Comparison of ENCODE assay signal across 36 cellular contexts in the genomic region with DNA sequence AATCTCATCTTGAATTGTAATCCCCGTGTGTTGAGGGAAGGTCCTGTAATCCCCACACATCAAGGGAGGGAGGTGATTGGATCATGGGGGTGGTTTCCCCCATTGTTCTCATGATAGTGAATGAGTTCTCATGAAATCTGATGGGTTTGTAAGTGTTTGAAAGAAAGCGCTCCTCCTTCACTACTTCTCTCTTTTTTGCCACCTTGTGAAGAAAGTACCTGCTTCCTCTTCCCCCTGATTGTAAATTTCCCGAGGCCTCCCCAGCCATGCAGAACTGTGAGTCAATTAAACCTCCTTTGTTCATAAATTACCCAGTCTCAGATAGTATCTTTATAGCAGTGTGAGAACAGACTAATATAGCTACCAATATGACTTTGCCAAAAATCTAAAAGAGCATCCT. TPM values are rescaled to one million over a fixed set of nuclear protein-coding genes. Genes with fewer than 3 reads are reported as not detected.
"Had no signal": no experiment of that assay in that cellular context is flagged by ENCODE, and none has a peak within 500 bp of the region (broad histone marks: within the 10 kb centered on the region; RNA-seq: fewer than 3 reads in every experiment).

No MANE protein-coding gene starts in this region.

- H3K4me3 ChIP-seq: adrenal gland, body of pancreas, breast epithelium had no signal

- H3K4me1 Mint-ChIP-seq: activated B cell treated with CpG ODN at 0.5 μM for 24 hours; activated naive CD8-positive, alpha-beta T cell treated with anti-CD3 and anti-CD28 coated beads for 36 hours; activated T-helper 17 cell treated with anti-CD3 and anti-CD28 coated beads, Interleukin-2, amount 50 U/mL, for 72 hours had no signal

- H3K27ac Mint-ChIP-seq: activated B cell treated with CpG ODN at 0.5 μM for 24 hours; activated CD4-positive, alpha-beta memory T cell treated with anti-CD3 and anti-CD28 coated beads for 36 hours; activated CD8-positive, alpha-beta T cell treated with anti-CD3 and anti-CD28 coated beads for 36 hours; activated naive CD4-positive, alpha-beta T cell treated with anti-CD3 and anti-CD28 coated beads for 36 hours; activated naive CD4-positive, alpha-beta T cell treated with anti-CD3 and anti-CD28 coated beads, Interleukin-2, amount 50 U/mL, for 72 hours; activated naive CD8-positive, alpha-beta T cell treated with anti-CD3 and anti-CD28 coated beads for 36 hours; activated T-cell treated with anti-CD3 and anti-CD28 coated beads, Interleukin-2, amount 50 U/mL, for 72 hours; activated T-helper 1 cell treated with anti-CD3 and anti-CD28 coated beads, Interleukin-12 subunit alpha, Interleukin-12 subunit beta, Interleukin-2, Interleukin-4 antibody, amounts not matched to agents 30 ng/mL and 10 ng/mL and 1 ng/mL, durations not matched to agents 14 hours and 24 hours and 36 hours; activated T-helper 17 cell treated with anti-CD3 and anti-CD28 coated beads, Interleukin-2, amount 50 U/mL, for 72 hours; T-helper 2 cell treated with Interferon-gamma antibody and Interleukin-4, amounts not matched to agents 5 μg/mL and 100 μg/mL, for 36 hours had no signal

- H3K36me3 Mint-ChIP-seq: activated CD4-positive, alpha-beta memory T cell treated with anti-CD3 and anti-CD28 coated beads for 36 hours; activated naive CD4-positive, alpha-beta T cell treated with anti-CD3 and anti-CD28 coated beads, Interleukin-2, amount 50 U/mL, for 72 hours; activated naive CD8-positive, alpha-beta T cell treated with anti-CD3 and anti-CD28 coated beads for 36 hours had no signal

- DNase-seq: activated B cell treated with CpG ODN at 0.5 μM for 24 hours; activated CD4-positive, alpha-beta memory T cell treated with anti-CD3 and anti-CD28 coated beads for 36 hours; activated CD4-positive, alpha-beta T cell treated with anti-CD3 and anti-CD28 coated beads for 48 hours; activated CD4-positive, alpha-beta T cell treated with anti-CD3 and anti-CD28 coated beads, Interleukin-2, amount 50 U/mL, for 1 hour; activated CD4-positive, alpha-beta T cell treated with anti-CD3 and anti-CD28 coated beads, Interleukin-2, amount 50 U/mL, for 4 hours; activated CD4-positive, CD25-positive, alpha-beta regulatory T cell treated with anti-CD3 and anti-CD28 coated beads, Interleukin-2, amount 50 U/mL, for 72 hours; activated CD8-positive, alpha-beta memory T cell treated with anti-CD3 and anti-CD28 coated beads, Interleukin-2, amount 50 U/mL, for 4 hours; activated CD8-positive, alpha-beta T cell treated with anti-CD3 and anti-CD28 coated beads for 36 hours; activated effector memory CD4-positive, alpha-beta T cell treated with anti-CD3 and anti-CD28 coated beads, Interleukin-2, amount 50 U/mL, for 16 hours; activated gamma-delta T cell treated with Interleukin-2 at 50 U/mL for 16 hours; activated naive CD4-positive, alpha-beta T cell; activated naive CD4-positive, alpha-beta T cell treated with anti-CD3 and anti-CD28 coated beads for 36 hours; activated naive CD4-positive, alpha-beta T cell treated with anti-CD3 and anti-CD28 coated beads, Interleukin-2, amount 50 U/mL, for 16 hours; activated naive CD8-positive, alpha-beta T cell treated with anti-CD3 and anti-CD28 coated beads for 36 hours; activated T-cell treated with anti-CD3 and anti-CD28 coated beads for 4 hours; activated T-cell treated with anti-CD3 and anti-CD28 coated beads, Interleukin-2, amount 50 U/mL, for 1 hour; activated T-cell treated with anti-CD3 and anti-CD28 coated beads, Interleukin-2, amount 50 U/mL, for 4 hours; activated T-cell treated with anti-CD3 and anti-CD28 coated beads, Interleukin-2, amount 50 U/mL, for 72 hours; adrenal gland; amniotic stem cell; aorta; body of pancreas; brain microvascular endothelial cell; central memory CD4-positive, alpha-beta T cell; T-helper 9 cell had no signal

- H3K27ac ChIP-seq: adrenal gland, body of pancreas, brain microvascular endothelial cell, breast epithelium, VCaP had no signal

- H3K9me3 ChIP-seq: adrenal gland, body of pancreas, breast epithelium had no signal

- H3K4me3 Mint-ChIP-seq: activated B cell treated with CpG ODN at 0.5 μM for 24 hours; activated CD4-positive, alpha-beta memory T cell treated with anti-CD3 and anti-CD28 coated beads for 36 hours; activated CD8-positive, alpha-beta T cell treated with anti-CD3 and anti-CD28 coated beads for 36 hours; activated naive CD4-positive, alpha-beta T cell treated with anti-CD3 and anti-CD28 coated beads for 36 hours; activated naive CD8-positive, alpha-beta T cell treated with anti-CD3 and anti-CD28 coated beads for 36 hours; activated T-cell treated with anti-CD3 and anti-CD28 coated beads, Interleukin-2, amount 50 U/mL, for 4 hours; activated T-cell treated with anti-CD3 and anti-CD28 coated beads, Interleukin-2, amount 50 U/mL, for 72 hours; activated T-helper 1 cell treated with anti-CD3 and anti-CD28 coated beads, Interleukin-12 subunit alpha, Interleukin-12 subunit beta, Interleukin-2, Interleukin-4 antibody, amounts not matched to agents 30 ng/mL and 10 ng/mL and 1 ng/mL, durations not matched to agents 14 hours and 24 hours and 36 hours; activated T-helper 17 cell treated with anti-CD3 and anti-CD28 coated beads, Interleukin-2, amount 50 U/mL, for 72 hours; T-helper 2 cell treated with Interferon-gamma antibody and Interleukin-4, amounts not matched to agents 5 μg/mL and 100 μg/mL, for 36 hours had no signal

- H3K4me1 ChIP-seq: adrenal gland, body of pancreas, breast epithelium had no signal

- ATAC-seq: activated CD8-positive, alpha-beta T cell treated with anti-CD3 and anti-CD28 coated beads for 36 hours; activated naive CD4-positive, alpha-beta T cell treated with anti-CD3 and anti-CD28 coated beads, Interleukin-2, amount 50 U/mL, for 72 hours; activated T-cell treated with anti-CD3 and anti-CD28 coated beads, Interleukin-2, amount 50 U/mL, for 4 hours; activated T-cell treated with anti-CD3 and anti-CD28 coated beads, Interleukin-2, amount 50 U/mL, for 72 hours; activated T-helper 17 cell treated with anti-CD3 and anti-CD28 coated beads, Interleukin-2, amount 50 U/mL, for 72 hours; body of pancreas had no signal

- H3K36me3 ChIP-seq: adrenal gland, brain microvascular endothelial cell, breast epithelium had no signal

- H3K27me3 Mint-ChIP-seq: activated B cell treated with CpG ODN at 0.5 μM for 24 hours; activated CD4-positive, alpha-beta memory T cell treated with anti-CD3 and anti-CD28 coated beads for 36 hours; activated T-helper 17 cell treated with anti-CD3 and anti-CD28 coated beads, Interleukin-2, amount 50 U/mL, for 72 hours had no signal

- H3K27me3 ChIP-seq: adrenal gland, body of pancreas, brain microvascular endothelial cell, breast epithelium had no signal

- H3K9me3 Mint-ChIP-seq: activated CD8-positive, alpha-beta T cell treated with anti-CD3 and anti-CD28 coated beads for 36 hours; activated naive CD4-positive, alpha-beta T cell treated with anti-CD3 and anti-CD28 coated beads for 36 hours; activated naive CD4-positive, alpha-beta T cell treated with anti-CD3 and anti-CD28 coated beads, Interleukin-2, amount 50 U/mL, for 72 hours; activated naive CD8-positive, alpha-beta T cell treated with anti-CD3 and anti-CD28 coated beads for 36 hours; activated T-helper 1 cell treated with anti-CD3 and anti-CD28 coated beads, Interleukin-12 subunit alpha, Interleukin-12 subunit beta, Interleukin-2, Interleukin-4 antibody, amounts not matched to agents 30 ng/mL and 10 ng/mL and 1 ng/mL, durations not matched to agents 14 hours and 24 hours and 36 hours; T-helper 2 cell treated with Interferon-gamma antibody and Interleukin-4, amounts not matched to agents 5 μg/mL and 100 μg/mL, for 36 hours had no signal

- FAIRE-seq: astrocyte, colon, TTC549 had no signal

RNA-seq across cellular contexts. Expression of gene GBA3, which starts 41.1 kb away (rescaled TPM):
- total RNA-seq: activated B cell treated with CpG ODN at 0.5 μM for 24 hours; activated CD4-positive, alpha-beta memory T cell treated with anti-CD3 and anti-CD28 coated beads for 36 hours; activated CD8-positive, alpha-beta memory T cell treated with anti-CD3 and anti-CD28 coated beads for 36 hours; activated CD8-positive, alpha-beta T cell treated with anti-CD3 and anti-CD28 coated beads for 36 hours; activated naive CD4-positive, alpha-beta T cell treated with anti-CD3 and anti-CD28 coated beads for 36 hours; activated naive CD4-positive, alpha-beta T cell treated with anti-CD3 and anti-CD28 coated beads, Interleukin-2, amount 50 U/mL, for 72 hours; activated naive CD8-positive, alpha-beta T cell treated with anti-CD3 and anti-CD28 coated beads for 36 hours; activated T-cell treated with anti-CD3 and anti-CD28 coated beads, Interleukin-2, amount 50 U/mL, for 4 hours; activated T-cell treated with anti-CD3 and anti-CD28 coated beads, Interleukin-2, amount 50 U/mL, for 72 hours; activated T-helper 1 cell treated with anti-CD3 and anti-CD28 coated beads, Interleukin-12 subunit alpha, Interleukin-12 subunit beta, Interleukin-2, Interleukin-4 antibody, amounts not matched to agents 30 ng/mL and 10 ng/mL and 1 ng/mL, durations not matched to agents 14 hours and 24 hours and 36 hours; activated T-helper 17 cell treated with anti-CD3 and anti-CD28 coated beads, Interleukin-2, amount 50 U/mL, for 72 hours; aorta; astrocyte; cardiac septum had no signal
